In genomic region chr10:89374716-89375115, GRCh38 we compare ENCODE assay signal across 6 cellular contexts. TPM values are rescaled to one million over a fixed set of nuclear protein-coding genes. Genes with fewer than 3 reads are reported as not detected.
A peak's percentile ranks its signal among the peaks of the same experiment; 100 is the strongest.
DNase-seq lines count a peak whose midpoint lies in the region; ATAC-seq and TF ChIP-seq lines count a peak whose summit lies in the region.
"Had no signal": no experiment of that assay in that cellular context is flagged by ENCODE, and none has a peak within 500 bp of the region (broad histone marks: within the 10 kb centered on the region; RNA-seq: fewer than 3 reads in every experiment).

No MANE protein-coding gene starts in this region.

- H3K27me3 Mint-ChIP-seq in chondrocyte (ENCODE audit: low read depth), result no peaks in the 10 kb centered on the region

- no peaks in the 10 kb centered on the region for H3K27me3 ChIP-seq in vagina

- TF ChIP-seq CTCF in chondrocyte (IDR thresholded peaks at IDR 0.05), result no peak
- TF ChIP-seq CTCF in vagina (IDR thresholded peaks at IDR 0.05), result no peak

- H3K36me3 ChIP-seq in vagina, result no peaks in the 10 kb centered on the region

- H3K4me1 ChIP-seq in vagina, result peaks cover 19% of the 10 kb centered on the region

- H3K27ac ChIP-seq in vagina, result peak overlapping the region; percentile 76

- TF ChIP-seq POLR2A in vagina (IDR thresholded peaks at IDR 0.05), result no peak

- peaks cover 23% of the 10 kb centered on the region for H3K4me1 Mint-ChIP-seq in chondrocyte (ENCODE audit: low read depth)
- H3K4me1 Mint-ChIP-seq: activated T-helper 17 cell treated with anti-CD3 and anti-CD28 coated beads, Interleukin-2, amount 50 U/mL, for 72 hours had no signal

- no peak for ATAC-seq in GM21576 (IDR thresholded peaks at IDR 0.05; ENCODE audit: unreplicated experiment)
- ATAC-seq: activated T-helper 17 cell treated with anti-CD3 and anti-CD28 coated beads, Interleukin-2, amount 50 U/mL, for 72 hours had no signal

- H3K36me3 Mint-ChIP-seq in chondrocyte (ENCODE audit: low read depth), result no peaks in the 10 kb centered on the region

- H3K27ac Mint-ChIP-seq in chondrocyte (ENCODE audit: unreplicated experiment), result peak overlapping the region; percentile 85
- H3K27ac Mint-ChIP-seq: activated T-helper 17 cell treated with anti-CD3 and anti-CD28 coated beads, Interleukin-2, amount 50 U/mL, for 72 hours had no signal

- intact Hi-C loops in vagina (cut with DNase I), result loop anchor here (5.0 kb wide), 1 partner anchor 1357 kb away; no protein-coding TSS in a partner anchor

- H3K4me3 Mint-ChIP-seq in chondrocyte (ENCODE audit: unreplicated experiment), result no peak overlapping the region
- H3K4me3 Mint-ChIP-seq: activated T-helper 17 cell treated with anti-CD3 and anti-CD28 coated beads, Interleukin-2, amount 50 U/mL, for 72 hours had no signal

- no peaks in the 10 kb centered on the region for H3K9me3 ChIP-seq in vagina

- no peak overlapping the region for H3K4me3 ChIP-seq in vagina

- DNase-seq in chondrocyte (ENCODE audit: low spot score) (no peak), medulla oblongata (ENCODE audit: extremely low spot score) (peak; percentile 40), vagina (ENCODE audit: extremely low spot score in 2 of 2) (peak in 1 of 2 donors; percentile 85), DMS53 (lab: John Stamatoyannopoulos, UW) (no peak)

- H3K9me3 Mint-ChIP-seq in chondrocyte (ENCODE audit: low read depth), result no peaks in the 10 kb centered on the region
- H3K9me3 Mint-ChIP-seq: activated T-helper 17 cell treated with anti-CD3 and anti-CD28 coated beads, Interleukin-2, amount 50 U/mL, for 72 hours had no signal

RNA-seq across cellular contexts. Expression of gene IFIT1B, which starts 3.1 kb away (rescaled TPM):
- total RNA-seq in chondrocyte (not detected in 3 replicates), vagina (not detected)
- total RNA-seq: activated T-helper 17 cell treated with anti-CD3 and anti-CD28 coated beads, Interleukin-2, amount 50 U/mL, for 72 hours had no signal

RNA-seq across cellular contexts. Expression of gene IFIT1, which starts 17.7 kb away (rescaled TPM):
- total RNA-seq in chondrocyte, result 2.0 to 4.4 TPM (median 2.0 TPM) in 3 replicates
- 7.4 TPM for total RNA-seq in vagina

RNA-seq across cellular contexts. Expression of gene IFIT5, which starts 39.7 kb away (rescaled TPM):
- total RNA-seq in chondrocyte, result 12.8 to 13.7 TPM (median 13.0 TPM) in 3 replicates
- total RNA-seq in vagina, result 9.1 TPM

RNA-seq across cellular contexts. Expression of gene IFIT3, which starts 46.9 kb away (rescaled TPM):
- total RNA-seq in chondrocyte (6.0 to 7.4 TPM (median 6.9 TPM) in 3 replicates), vagina (6.1 TPM)
